ENCODE assay signal across 19 cellular contexts in genomic region chr7:155145477-155146255, GRCh38.
DNase-seq lines count a peak whose midpoint lies in the region; FAIRE-seq and TF ChIP-seq lines count a peak whose summit lies in the region.
"Had no signal": no experiment of that assay in that cellular context is flagged by ENCODE, and none has a peak within 500 bp of the region (broad histone marks: within the 10 kb centered on the region; RNA-seq: fewer than 3 reads in every experiment).

No MANE protein-coding gene starts in this region.

- H3K9me3 Mint-ChIP-seq in activated CD4-positive, alpha-beta T cell treated with anti-CD3 and anti-CD28 coated beads, Interleukin-2, amount 10 ng/mL, durations not matched to agents 24 days and 14 days, result no peaks in the 10 kb centered on the region
- H3K9me3 Mint-ChIP-seq in activated naive CD4-positive, alpha-beta T cell treated with anti-CD3 and anti-CD28 coated beads, Interleukin-2, amount 10 ng/mL, durations not matched to agents 7 days and 5 days, result no peaks in the 10 kb centered on the region
- H3K9me3 Mint-ChIP-seq: HFFc6 had no signal

- H3K36me3 Mint-ChIP-seq in activated CD4-positive, alpha-beta T cell treated with anti-CD3 and anti-CD28 coated beads, Interleukin-2, amount 10 ng/mL, durations not matched to agents 24 days and 14 days (ENCODE audit: low read depth), result no peaks in the 10 kb centered on the region
- no peaks in the 10 kb centered on the region for H3K36me3 Mint-ChIP-seq in activated naive CD4-positive, alpha-beta T cell treated with anti-CD3 and anti-CD28 coated beads, Interleukin-2, amount 10 ng/mL, durations not matched to agents 7 days and 5 days
- H3K36me3 Mint-ChIP-seq: CD4-positive, alpha-beta memory T cell had no signal

- H3K27me3 ChIP-seq in bronchial epithelial cell (ENCODE audit: control insufficient read depth, insufficient read depth, low read length), result no peaks in the 10 kb centered on the region

- H3K36me3 ChIP-seq in bronchial epithelial cell (ENCODE audit: control insufficient read depth, insufficient read depth, low read length), result no peaks in the 10 kb centered on the region
- H3K36me3 ChIP-seq: HAP-1 had no signal

- H3K4me3 Mint-ChIP-seq in activated CD4-positive, alpha-beta T cell treated with anti-CD3 and anti-CD28 coated beads, Interleukin-2, amount 10 ng/mL, durations not matched to agents 24 days and 14 days, result no peak overlapping the region
- H3K4me3 Mint-ChIP-seq in activated naive CD4-positive, alpha-beta T cell treated with anti-CD3 and anti-CD28 coated beads, Interleukin-2, amount 10 ng/mL, durations not matched to agents 7 days and 5 days, result no peak overlapping the region
- H3K4me3 Mint-ChIP-seq: CD4-positive, alpha-beta memory T cell; HFFc6 had no signal

- intact Hi-C loops in activated CD4-positive, alpha-beta T cell treated with anti-CD3 and anti-CD28 coated beads, Interleukin-2, amount 10 ng/mL, durations not matched to agents 24 days and 14 days (cut with micrococcal nuclease), result no loop called here

- peak; percentile 18 for FAIRE-seq in bronchial epithelial cell (lab: Jason Lieb, UNC)
- FAIRE-seq: GM12891, GM18507, H54 had no signal

- DNase-seq in MV-4-11 (lab: John Stamatoyannopoulos, UW), result peak; percentile 15
- DNase-seq in bronchial epithelial cell (ENCODE audit: low read depth), result no peak
- DNase-seq in mesenteric fat pad (ENCODE audit: low spot score), result peak; percentile 47
- DNase-seq in activated CD4-positive, alpha-beta T cell treated with anti-CD3 and anti-CD28 coated beads, Interleukin-2, amount 10 ng/mL, durations not matched to agents 24 days and 14 days, result no peak
- no peak for DNase-seq in activated naive CD4-positive, alpha-beta T cell treated with anti-CD3 and anti-CD28 coated beads, Interleukin-2, amount 10 ng/mL, durations not matched to agents 7 days and 5 days
- DNase-seq in activated T-cell treated with anti-CD3 and anti-CD28 coated beads, Interleukin-2, amount 50 U/mL, for 1 hour, result no peak
- DNase-seq: C1 segment of cervical spinal cord; Calu3; CD4-positive, alpha-beta memory T cell; COR-L47; DMS53; DMS79 treated with DMSO at 0.1 percent for 48 hours; GF-D8; GOT3; HFFc6 had no signal

- no peak for TF ChIP-seq CTCF in bronchial epithelial cell (IDR thresholded peaks at IDR 0.05; ENCODE audit: insufficient read depth, low read length, severe bottlenecking)

- H3K27me3 Mint-ChIP-seq in activated CD4-positive, alpha-beta T cell treated with anti-CD3 and anti-CD28 coated beads, Interleukin-2, amount 10 ng/mL, durations not matched to agents 24 days and 14 days, result peaks cover 13% of the 10 kb centered on the region
- H3K27me3 Mint-ChIP-seq in activated naive CD4-positive, alpha-beta T cell treated with anti-CD3 and anti-CD28 coated beads, Interleukin-2, amount 10 ng/mL, durations not matched to agents 7 days and 5 days, result peaks cover 17% of the 10 kb centered on the region

- H3K27ac Mint-ChIP-seq in activated CD4-positive, alpha-beta T cell treated with anti-CD3 and anti-CD28 coated beads, Interleukin-2, amount 10 ng/mL, durations not matched to agents 24 days and 14 days, result no peak overlapping the region
- H3K27ac Mint-ChIP-seq in activated naive CD4-positive, alpha-beta T cell treated with anti-CD3 and anti-CD28 coated beads, Interleukin-2, amount 10 ng/mL, durations not matched to agents 7 days and 5 days, result no peak overlapping the region
- H3K27ac Mint-ChIP-seq: CD4-positive, alpha-beta memory T cell; HFFc6 had no signal

- no peak overlapping the region for H3K4me3 ChIP-seq in bronchial epithelial cell (ENCODE audit: low read depth, low read length)
- H3K4me3 ChIP-seq: HAP-1 had no signal

- CTCF ChIA-PET in activated naive CD4-positive, alpha-beta T cell treated with anti-CD3 and anti-CD28 coated beads, Interleukin-2, amount 10 ng/mL, durations not matched to agents 7 days and 5 days (lab: Charles Lee), result no interaction called here

- H3K4me1 Mint-ChIP-seq in activated CD4-positive, alpha-beta T cell treated with anti-CD3 and anti-CD28 coated beads, Interleukin-2, amount 10 ng/mL, durations not matched to agents 24 days and 14 days, result no peaks in the 10 kb centered on the region
- H3K4me1 Mint-ChIP-seq in activated naive CD4-positive, alpha-beta T cell treated with anti-CD3 and anti-CD28 coated beads, Interleukin-2, amount 10 ng/mL, durations not matched to agents 7 days and 5 days, result no peaks in the 10 kb centered on the region
- H3K4me1 Mint-ChIP-seq: CD4-positive, alpha-beta memory T cell had no signal

Comparison
In these comparisons a context has a peak if more than half of its experiments do, and no peak if none do; other contexts are left out.
1. DNase-seq: peak in MV-4-11 (single experiment) and mesenteric fat pad (single experiment); none in bronchial epithelial cell (single experiment), activated CD4-positive, alpha-beta T cell treated with anti-CD3 and anti-CD28 coated beads, Interleukin-2, amount 10 ng/mL, durations not matched to agents 24 days and 14 days (single experiment), activated naive CD4-positive, alpha-beta T cell treated with anti-CD3 and anti-CD28 coated beads, Interleukin-2, amount 10 ng/mL, durations not matched to agents 7 days and 5 days (single experiment) and activated T-cell treated with anti-CD3 and anti-CD28 coated beads, Interleukin-2, amount 50 U/mL, for 1 hour (single experiment).